In genomic region chr9:37083654-37084053, GRCh38 we compare ENCODE assay signal across 20 cellular contexts. TPM values are rescaled to one million over a fixed set of nuclear protein-coding genes. Genes with fewer than 3 reads are reported as not detected.
DNase-seq lines count a peak whose midpoint lies in the region; ATAC-seq and TF ChIP-seq lines count a peak whose summit lies in the region.
"Had no signal": no experiment of that assay in that cellular context is flagged by ENCODE, and none has a peak within 500 bp of the region (broad histone marks: within the 10 kb centered on the region; RNA-seq: fewer than 3 reads in every experiment).

No MANE protein-coding gene starts in this region.

- H3K9me3 Mint-ChIP-seq in activated CD4-positive, alpha-beta T cell treated with anti-CD3 and anti-CD28 coated beads for 36 hours (ENCODE audit: low read depth) = no peaks in the 10 kb centered on the region
- no peaks in the 10 kb centered on the region for H3K9me3 Mint-ChIP-seq in neural crest cell
- H3K9me3 Mint-ChIP-seq in naive thymus-derived CD8-positive, alpha-beta T cell = peaks cover 0 to 3% (median 0%) of the 10 kb centered on the region in 9 donors

- peak overlapping the region; percentile 27 for H3K4me3 Mint-ChIP-seq in activated CD4-positive, alpha-beta T cell treated with anti-CD3 and anti-CD28 coated beads for 36 hours
- H3K4me3 Mint-ChIP-seq in T-helper 17 cell (no peak overlapping the region), neural crest cell (peak overlapping the region; percentile 12)
- peak overlapping the region in 4 of 10 donors; percentile 3 to 35 (median 12) for H3K4me3 Mint-ChIP-seq in naive thymus-derived CD8-positive, alpha-beta T cell

- H3K4me1 Mint-ChIP-seq in activated CD4-positive, alpha-beta T cell treated with anti-CD3 and anti-CD28 coated beads for 36 hours = peaks cover 55% of the 10 kb centered on the region
- H3K4me1 Mint-ChIP-seq in T-helper 17 cell (peaks cover 41% of the 10 kb centered on the region), neural crest cell (peaks cover 25% of the 10 kb centered on the region)
- peaks cover 25 to 70% (median 62%) of the 10 kb centered on the region in 4 donors for H3K4me1 Mint-ChIP-seq in naive thymus-derived CD8-positive, alpha-beta T cell

- CTCF ChIA-PET in activated CD4-positive, alpha-beta T cell treated with anti-CD3 and anti-CD28 coated beads for 36 hours (lab: Charles Lee) = interaction anchor here (1.2 kb wide), 1 partner anchor 375 kb away, joined by 3 read pairs; no protein-coding TSS in a partner anchor
- CTCF ChIA-PET in HEK293 (lab: Yijun Ruan, JAX) = no interaction called here

- H3K27ac Mint-ChIP-seq in activated CD4-positive, alpha-beta T cell treated with anti-CD3 and anti-CD28 coated beads for 36 hours = no peak overlapping the region
- H3K27ac Mint-ChIP-seq in T-helper 17 cell (peak overlapping the region; percentile 51), neural crest cell (ENCODE audit: unreplicated experiment) (no peak overlapping the region)
- peak overlapping the region in 1 of 10 donors; percentile 55 for H3K27ac Mint-ChIP-seq in naive thymus-derived CD8-positive, alpha-beta T cell

- H3K27me3 Mint-ChIP-seq in activated CD4-positive, alpha-beta T cell treated with anti-CD3 and anti-CD28 coated beads for 36 hours = no peaks in the 10 kb centered on the region
- H3K27me3 Mint-ChIP-seq in T-helper 17 cell = no peaks in the 10 kb centered on the region
- peaks cover 2% of the 10 kb centered on the region for H3K27me3 Mint-ChIP-seq in neural crest cell (ENCODE audit: low read depth)
- no peaks in the 10 kb centered on the region for H3K27me3 Mint-ChIP-seq in naive thymus-derived CD8-positive, alpha-beta T cell

- H3K36me3 ChIP-seq in HEK293 (ENCODE audit: control insufficient read depth in 2 of 2, insufficient read depth in 1 of 2, low read length in 2 of 2) = peaks cover 0 to 18% of the 10 kb centered on the region in 2 experiments; a peak in 1 of 3 replicates

- H3K9me3 ChIP-seq in HEK293 (ENCODE audit: control insufficient read depth, insufficient read depth, low read depth, low read length) (no peaks in the 10 kb centered on the region), T-helper 17 cell (ENCODE audit: control insufficient read depth, low read length, poor library complexity, severe bottlenecking) (no peaks in the 10 kb centered on the region)

- no peak for ATAC-seq in activated CD4-positive, alpha-beta T cell treated with anti-CD3 and anti-CD28 coated beads for 36 hours
- no peak for ATAC-seq in T-helper 17 cell
- no peak for ATAC-seq in HG02678 (IDR thresholded peaks at IDR 0.05; ENCODE audit: unreplicated experiment)
- ATAC-seq in naive thymus-derived CD8-positive, alpha-beta T cell = no peak
- ATAC-seq: K562, Panc1 had no signal

- no peak overlapping the region for H3K4me3 ChIP-seq in HEK293 (ENCODE audit: low read depth, low read length)
- H3K4me3 ChIP-seq: K562 had no signal

- no peak overlapping the region for H3K27ac ChIP-seq in HEK293 (ENCODE audit: extremely low read depth, low read depth, low read length)
- H3K27ac ChIP-seq: 22Rv1, HL-60 had no signal

- POLR2A ChIA-PET in activated CD4-positive, alpha-beta T cell treated with anti-CD3 and anti-CD28 coated beads for 36 hours (lab: Charles Lee) = no interaction called here
- POLR2A ChIA-PET in HEK293 (lab: Yijun Ruan, JAX) = no interaction called here
- POLR2A ChIA-PET in naive thymus-derived CD8-positive, alpha-beta T cell (lab: Charles Lee) = no interaction called here

- H3K4me1 ChIP-seq in HEK293 (ENCODE audit: control insufficient read depth, insufficient read depth, low read length) = peaks cover 12% of the 10 kb centered on the region

- intact Hi-C loops in activated CD4-positive, alpha-beta T cell treated with anti-CD3 and anti-CD28 coated beads for 36 hours (cut with DNase I, micrococcal nuclease) = loop anchor here (5.0 kb wide), 2 partner anchors 104 to 219 kb away; no protein-coding TSS in a partner anchor

- DNase-seq in activated CD4-positive, alpha-beta T cell treated with anti-CD3 and anti-CD28 coated beads for 36 hours = no peak
- no peak for DNase-seq in activated CD4-positive, alpha-beta T cell treated with anti-CD3 and anti-CD28 coated beads for 1 hour
- DNase-seq in T-helper 17 cell (no peak), neural crest cell (ENCODE audit: low read depth, low spot score) (no peak), COR-L47 (lab: John Stamatoyannopoulos, UW) (no peak)
- DNase-seq in naive thymus-derived CD8-positive, alpha-beta T cell = no peak
- DNase-seq: DMS 273 treated with DMSO at 0.1 percent for 48 hours, H7, NCI-H1436, NCI-H2029, NCI-H82 had no signal

- peaks cover 46% of the 10 kb centered on the region for H3K36me3 Mint-ChIP-seq in activated CD4-positive, alpha-beta T cell treated with anti-CD3 and anti-CD28 coated beads for 36 hours (ENCODE audit: low read depth)
- H3K36me3 Mint-ChIP-seq in T-helper 17 cell (ENCODE audit: low read depth) = peaks cover 4% of the 10 kb centered on the region
- peaks cover 9% of the 10 kb centered on the region for H3K36me3 Mint-ChIP-seq in neural crest cell (ENCODE audit: low read depth)
- peaks cover 5 to 40% (median 13%) of the 10 kb centered on the region in 3 donors for H3K36me3 Mint-ChIP-seq in naive thymus-derived CD8-positive, alpha-beta T cell

- no peak for TF ChIP-seq CTCF in HEK293 (tag by site-specific recombination; IDR thresholded peaks at IDR 0.05)
- TF ChIP-seq CTCF in neural crest cell (conservative IDR thresholded peaks at IDR 0.05) = no peak

TF ChIP-seq in HEK293, 187 proteins besides CTCF, POLR2A, EP300 and RAD21:
- TF ChIP-seq ZFP3 (tag by site-specific recombination; IDR thresholded peaks at IDR 0.05; ENCODE audit: low read depth) = no peak
- TF ChIP-seq ZNF791 (tag by site-specific recombination; IDR thresholded peaks at IDR 0.05) = no peak
- TF ChIP-seq REPIN1 (tag by site-specific recombination; IDR thresholded peaks at IDR 0.05; ENCODE audit: low read depth) = no peak
- peak; percentile 68 for TF ChIP-seq PRDM6 (tag by site-specific recombination; IDR thresholded peaks at IDR 0.05)
- no peak for TF ChIP-seq ZNF670 (tag by site-specific recombination; IDR thresholded peaks at IDR 0.05; ENCODE audit: low read depth)
- TF ChIP-seq OSR2 (tag by site-specific recombination; IDR thresholded peaks at IDR 0.05) = peak; percentile 68; the same call in 1 of the 2 replicates

RNA-seq across cellular contexts. Expression of gene ZCCHC7, which starts 36.7 kb away (rescaled TPM):
- total RNA-seq in activated CD4-positive, alpha-beta T cell treated with anti-CD3 and anti-CD28 coated beads for 36 hours = 10 to 100 TPM; 29.9 to 50.2 TPM
- total RNA-seq in T-helper 17 cell = 10 to 100 TPM; 33.4 to 33.6 TPM
- 21.6 and 21.9 TPM in 2 replicates for total RNA-seq in neural crest cell
- 10 to 100 TPM; 51.2 to 56.0 TPM for total RNA-seq in naive thymus-derived CD8-positive, alpha-beta T cell
- 10 to 100 TPM; 27.2 to 40.2 (median 38.1) TPM for polyA plus RNA-seq in naive thymus-derived CD8-positive, alpha-beta T cell

RNA-seq across cellular contexts. Expression of gene PAX5, which starts 49.6 kb away (rescaled TPM):
- under 1 TPM; 0.21 to 0.51 TPM for total RNA-seq in activated CD4-positive, alpha-beta T cell treated with anti-CD3 and anti-CD28 coated beads for 36 hours
- total RNA-seq in T-helper 17 cell (10 to 100 TPM in 1 of 2 donors, not detected in 1; 10.1 TPM), neural crest cell (18.1 and 19.5 TPM in 2 replicates)
- total RNA-seq in naive thymus-derived CD8-positive, alpha-beta T cell = 1 to 10 TPM; 8.5 to 8.7 TPM
- under 1 TPM in 1 of 3 donors, not detected in 2; 0.12 TPM for polyA plus RNA-seq in naive thymus-derived CD8-positive, alpha-beta T cell
- total RNA-seq: NCI-H460, SK-MEL-5 had no signal
- polyA plus RNA-seq: BJ had no signal
